ENCODE assay signal across 25 cellular contexts in the genomic region with DNA sequence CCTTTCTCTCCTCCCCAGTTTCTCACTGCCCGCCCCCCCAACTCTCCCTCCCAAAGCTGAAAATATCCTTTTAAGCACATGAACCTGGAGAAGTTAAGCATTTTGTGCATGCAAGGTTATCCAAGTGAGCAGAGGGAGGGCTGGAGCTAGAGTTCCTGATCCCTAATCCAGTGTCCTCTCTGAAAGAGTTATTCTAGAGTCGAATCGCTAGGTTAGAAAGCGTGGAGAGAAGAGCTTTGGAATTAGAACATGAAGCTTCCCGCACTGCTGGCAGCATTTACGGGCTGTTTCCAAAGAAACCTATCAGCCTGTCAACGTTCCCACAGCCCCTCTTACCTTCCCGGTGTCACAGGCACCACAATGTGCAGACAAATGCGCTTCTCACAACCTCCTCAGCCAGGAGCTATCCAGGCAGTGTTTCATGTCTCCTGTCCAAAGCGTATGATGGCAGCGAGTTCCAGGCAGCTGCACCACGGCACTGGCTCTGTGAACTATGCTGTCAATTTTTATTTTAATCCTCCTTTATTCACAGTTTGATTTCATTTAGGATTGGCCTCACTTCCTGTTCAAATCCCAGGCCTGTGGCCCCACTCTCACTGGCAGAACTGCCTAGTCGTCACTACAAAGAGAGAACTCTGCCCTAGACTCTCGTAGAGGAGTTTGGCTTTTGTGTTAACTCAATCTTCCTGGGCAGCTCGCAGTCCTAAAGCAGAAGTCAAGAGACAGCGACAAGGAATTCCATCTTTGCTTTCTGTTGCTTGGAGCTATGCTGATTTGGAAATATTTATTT.
DNase-seq lines count a peak whose midpoint lies in the region; ATAC-seq, FAIRE-seq and TF ChIP-seq lines count a peak whose summit lies in the region.
"Had no signal": no experiment of that assay in that cellular context is flagged by ENCODE, and none has a peak within 500 bp of the region (broad histone marks: within the 10 kb centered on the region; RNA-seq: fewer than 3 reads in every experiment).

No MANE protein-coding gene starts in this region.

- no peak overlapping the region for H3K4me3 Mint-ChIP-seq in H9
- H3K4me3 Mint-ChIP-seq: activated CD4-positive, alpha-beta T cell treated with anti-CD3 and anti-CD28 coated beads, Interleukin-2, amount 10 ng/mL, durations not matched to agents 7 days and 5 days; activated CD8-positive, alpha-beta memory T cell treated with anti-CD3 and anti-CD28 coated beads, Interleukin-2, amount 10 ng/mL, durations not matched to agents 7 days and 5 days; activated naive CD4-positive, alpha-beta T cell treated with anti-CD3 and anti-CD28 coated beads, Interleukin-2, amount 50 U/mL, for 24 hours; activated T-cell treated with anti-CD3 and anti-CD28 coated beads, Interleukin-2, amount 50 U/mL, for 72 hours; dendritic cell treated with granulocyte-macrophage colony-stimulating factor and Interleukin-4, amounts not matched to agents 40 ng/mL and 50 ng/mL, for 4 days; naive thymus-derived CD4-positive, alpha-beta T cell; T-helper 2 cell treated with Interferon-gamma antibody and Interleukin-4, amounts not matched to agents 5 μg/mL and 100 μg/mL, for 36 hours had no signal

- no peak for ATAC-seq in HG02840 (IDR thresholded peaks at IDR 0.05; ENCODE audit: low FRiP score, unreplicated experiment)
- ATAC-seq: activated CD8-positive, alpha-beta memory T cell treated with anti-CD3 and anti-CD28 coated beads, Interleukin-2, amount 10 ng/mL, durations not matched to agents 7 days and 5 days; activated T-cell treated with anti-CD3 and anti-CD28 coated beads, Interleukin-2, amount 50 U/mL, for 72 hours; naive thymus-derived CD4-positive, alpha-beta T cell had no signal

- no peak for TF ChIP-seq EP300 in transverse colon (IDR thresholded peaks at IDR 0.05; ENCODE audit: low read depth)
- no peak for TF ChIP-seq EP300 in ovary (IDR thresholded peaks at IDR 0.05)

- no peak overlapping the region for H2BK120ac ChIP-seq in H9 (ENCODE audit: low read depth, low read length, poor library complexity, severe bottlenecking)

- H4K8ac ChIP-seq in H9 (replicated peaks; ENCODE audit: insufficient read length, low read depth, low read length) = no peak overlapping the region

- H3K4me2 ChIP-seq in H9 (ENCODE audit: insufficient read depth, insufficient read length, low read length) = no peak overlapping the region
- H3K4me2 ChIP-seq: smooth muscle cell had no signal

- no peak overlapping the region for H4K91ac ChIP-seq in H9 (ENCODE audit: insufficient read length, low read depth, low read length)

- intact Hi-C loops in posterior vena cava (cut with DNase I) (no loop called here), transverse colon (cut with DNase I; ENCODE audit: low total_unique reads) (no loop called here), ovary (cut with DNase I) (no loop called here)

- H2BK20ac ChIP-seq in H9 (ENCODE audit: low read depth, low read length, poor library complexity, severe bottlenecking) = no peak overlapping the region

- H3K9me3 Mint-ChIP-seq in H9 = peaks cover 0 to 8% of the 10 kb centered on the region in 2 experiments; a peak in 3 of 5 replicates
- H3K9me3 Mint-ChIP-seq: T-helper 2 cell treated with Interferon-gamma antibody and Interleukin-4, amounts not matched to agents 5 μg/mL and 100 μg/mL, for 36 hours had no signal

- H3K36me3 ChIP-seq in bronchial epithelial cell (ENCODE audit: control insufficient read depth, insufficient read depth, low read length) (no peaks in the 10 kb centered on the region), transverse colon (no peaks in the 10 kb centered on the region), ovary (no peaks in the 10 kb centered on the region)

- DNase-seq in H9 (no peak), bronchial epithelial cell (ENCODE audit: low read depth) (no peak), left kidney (ENCODE audit: low read depth, low spot score) (peak; percentile 55), posterior vena cava (ENCODE audit: low spot score) (peak; percentile 48), LoVo (ENCODE audit: low spot score) (no peak), transverse colon (no peak), ovary (no peak)
- DNase-seq: activated CD4-positive, alpha-beta T cell treated with anti-CD3 and anti-CD28 coated beads, Interleukin-2, amount 10 ng/mL, durations not matched to agents 7 days and 5 days; activated CD8-positive, alpha-beta memory T cell treated with anti-CD3 and anti-CD28 coated beads, Interleukin-2, amount 10 ng/mL, durations not matched to agents 7 days and 5 days; activated T-cell treated with anti-CD3 and anti-CD28 coated beads, Interleukin-2, amount 50 U/mL, for 72 hours; central memory CD4-positive, alpha-beta T cell; GF-D8; GOT3; mammary epithelial cell; naive thymus-derived CD4-positive, alpha-beta T cell; NCI-H1048; NCI-H1694 treated with DMSO at 0.1 percent for 48 hours; NCI-H526 treated with DMSO at 0.1 percent for 48 hours; stimulated activated CD4-positive, alpha-beta T cell treated with anti-CD3 and anti-CD28 coated beads, Interleukin-2, amount 100 ng/mL, for 24 hours; substantia nigra had no signal

- H3K56ac ChIP-seq in H9 (ENCODE audit: insufficient read length, low read depth, low read length) = no peak overlapping the region

- no peaks in the 10 kb centered on the region for H3K79me2 ChIP-seq in H9 (ENCODE audit: insufficient read depth, low read length)

- H4K5ac ChIP-seq in H9 (ENCODE audit: insufficient read length, low read depth, low read length) = no peak overlapping the region

- no CpG with 5 or more reads among the region's 16 CpGs for WGBS in H9 (ENCODE audit: extremely low coverage, insufficient read length, low lambda C conversion rate)
- WGBS in transverse colon (ENCODE audit: low coverage in 1 of 2), 2 donors = 77 to 82% methylated on average over 13 to 16 of the region's 16 CpGs
- 61 to 69% (median 68%) methylated on average over 16 of the region's 16 CpGs for WGBS in ovary, 3 donors

- no peak overlapping the region for H2BK12ac ChIP-seq in H9 (ENCODE audit: insufficient read length, low read depth, low read length)

- H3K9me3 ChIP-seq in H9 (ENCODE audit: control insufficient read depth, low read depth, low read length) (no peaks in the 10 kb centered on the region), transverse colon (no peaks in the 10 kb centered on the region), ovary (no peaks in the 10 kb centered on the region)

- no peaks in the 10 kb centered on the region for H3K27me3 ChIP-seq in H9 (ENCODE audit: insufficient read depth, low read length)
- H3K27me3 ChIP-seq in bronchial epithelial cell (ENCODE audit: control insufficient read depth, insufficient read depth, low read length) = no peaks in the 10 kb centered on the region
- H3K27me3 ChIP-seq in transverse colon = no peaks in the 10 kb centered on the region
- H3K27me3 ChIP-seq in ovary = no peaks in the 10 kb centered on the region

- peaks cover 0 to 11% (median 2%) of the 10 kb centered on the region in 3 experiments; a peak in 3 of 7 replicates for H3K36me3 Mint-ChIP-seq in H9 (ENCODE audit: insufficient read depth in 1 of 3, low read depth in 3 of 3)
- H3K36me3 Mint-ChIP-seq: activated CD8-positive, alpha-beta memory T cell treated with anti-CD3 and anti-CD28 coated beads, Interleukin-2, amount 10 ng/mL, durations not matched to agents 7 days and 5 days; activated naive CD4-positive, alpha-beta T cell treated with anti-CD3 and anti-CD28 coated beads, Interleukin-2, amount 50 U/mL, for 24 hours; naive thymus-derived CD4-positive, alpha-beta T cell had no signal

- H3K23ac ChIP-seq in H9 (ENCODE audit: insufficient read length, low read depth, low read length) = no peak overlapping the region

- in situ Hi-C loops in transverse colon (cut with MboI; ENCODE audit: low pct_ligation_motif_present in 1 of 4, low pct_unique_long_range_greater_than_20kb in 1 of 4, low sequenced_read_pairs in 3 of 4) = no loop called here

- H3K27me3 Mint-ChIP-seq in H9 (ENCODE audit: low read depth) = no peaks in the 10 kb centered on the region
- H3K27me3 Mint-ChIP-seq: activated CD4-positive, alpha-beta T cell treated with anti-CD3 and anti-CD28 coated beads, Interleukin-2, amount 10 ng/mL, durations not matched to agents 7 days and 5 days; activated CD8-positive, alpha-beta memory T cell treated with anti-CD3 and anti-CD28 coated beads, Interleukin-2, amount 10 ng/mL, durations not matched to agents 7 days and 5 days; activated naive CD4-positive, alpha-beta T cell treated with anti-CD3 and anti-CD28 coated beads, Interleukin-2, amount 50 U/mL, for 24 hours; dendritic cell treated with granulocyte-macrophage colony-stimulating factor and Interleukin-4, amounts not matched to agents 40 ng/mL and 50 ng/mL, for 4 days had no signal

- no peak overlapping the region for H3K18ac ChIP-seq in H9 (ENCODE audit: insufficient read length, low read depth, low read length)

- peaks cover 22 to 25% of the 10 kb centered on the region in 2 experiments for H3K4me1 Mint-ChIP-seq in H9
- H3K4me1 Mint-ChIP-seq: activated CD4-positive, alpha-beta T cell treated with anti-CD3 and anti-CD28 coated beads, Interleukin-2, amount 10 ng/mL, durations not matched to agents 7 days and 5 days; activated naive CD4-positive, alpha-beta T cell treated with anti-CD3 and anti-CD28 coated beads, Interleukin-2, amount 50 U/mL, for 24 hours; naive thymus-derived CD4-positive, alpha-beta T cell had no signal

- H2AFZ ChIP-seq in H9 (ENCODE audit: low read length) = no peak overlapping the region

- H3K4me1 ChIP-seq in H9 (ENCODE audit: insufficient read depth, low read length) (no peaks in the 10 kb centered on the region), transverse colon (no peaks in the 10 kb centered on the region), ovary (ENCODE audit: insufficient read depth) (peaks cover 2% of the 10 kb centered on the region)

- H3K9ac ChIP-seq in H9 (ENCODE audit: extremely low read depth, insufficient read length, low read length) = no peak overlapping the region

- H3K23me2 ChIP-seq in H9 (ENCODE audit: insufficient read length, low read depth, low read length, poor library complexity, severe bottlenecking) = no peaks in the 10 kb centered on the region

- H3K27ac ChIP-seq in H9 (ENCODE audit: insufficient read length, low read depth, low read length) (no peak overlapping the region), transverse colon (no peak overlapping the region), ovary (no peak overlapping the region)

- no peak overlapping the region for H3K14ac ChIP-seq in H9 (ENCODE audit: insufficient read depth, low read length)

- no peak overlapping the region for H3K4me3 ChIP-seq in bronchial epithelial cell (ENCODE audit: low read depth, low read length)
- H3K4me3 ChIP-seq in transverse colon = no peak overlapping the region
- H3K4me3 ChIP-seq in ovary = no peak overlapping the region
- H3K4me3 ChIP-seq: smooth muscle cell had no signal

- no peak overlapping the region for H3K4ac ChIP-seq in H9 (ENCODE audit: low read depth, low read length)

- FAIRE-seq in bronchial epithelial cell (lab: Jason Lieb, UNC) = peak; percentile 43

- TF ChIP-seq CTCF in H9 (conservative IDR thresholded peaks at IDR 0.05) = no peak
- no peak for TF ChIP-seq CTCF in bronchial epithelial cell (IDR thresholded peaks at IDR 0.05; ENCODE audit: insufficient read depth, low read length, severe bottlenecking)
- TF ChIP-seq CTCF in transverse colon (IDR thresholded peaks at IDR 0.05) = no peak
- no peak for TF ChIP-seq CTCF in ovary (IDR thresholded peaks at IDR 0.05)

- H4K20me1 ChIP-seq in H9 (ENCODE audit: control insufficient read depth, insufficient read depth, insufficient read length) = no peaks in the 10 kb centered on the region

- no peak overlapping the region for H2AK5ac ChIP-seq in H9 (ENCODE audit: insufficient read length, low read length)

- no peak overlapping the region for H2BK5ac ChIP-seq in H9 (ENCODE audit: insufficient read length, low read length)

- no peak overlapping the region for H2BK15ac ChIP-seq in H9 (ENCODE audit: low read depth, low read length)

- H3K27ac Mint-ChIP-seq in H9 = peak overlapping the region in 2 of 3 experiments; percentile 16 to 79; a peak in 3 of 7 replicates
- H3K27ac Mint-ChIP-seq: activated CD4-positive, alpha-beta T cell treated with anti-CD3 and anti-CD28 coated beads, Interleukin-2, amount 10 ng/mL, durations not matched to agents 7 days and 5 days; activated CD8-positive, alpha-beta memory T cell treated with anti-CD3 and anti-CD28 coated beads, Interleukin-2, amount 10 ng/mL, durations not matched to agents 7 days and 5 days; activated naive CD4-positive, alpha-beta T cell treated with anti-CD3 and anti-CD28 coated beads, Interleukin-2, amount 50 U/mL, for 24 hours; activated T-cell treated with anti-CD3 and anti-CD28 coated beads, Interleukin-2, amount 50 U/mL, for 72 hours; dendritic cell treated with granulocyte-macrophage colony-stimulating factor and Interleukin-4, amounts not matched to agents 40 ng/mL and 50 ng/mL, for 4 days; naive thymus-derived CD4-positive, alpha-beta T cell; T-helper 2 cell treated with Interferon-gamma antibody and Interleukin-4, amounts not matched to agents 5 μg/mL and 100 μg/mL, for 36 hours had no signal

- no peak for TF ChIP-seq POLR2A in transverse colon (IDR thresholded peaks at IDR 0.05)
- no peak for TF ChIP-seq POLR2A in ovary (IDR thresholded peaks at IDR 0.05)

- no peaks in the 10 kb centered on the region for H3K79me1 ChIP-seq in H9 (ENCODE audit: insufficient read depth, low read depth, low read length, poor library complexity, severe bottlenecking)

- no peak overlapping the region for H3T11ph ChIP-seq in H9 (ENCODE audit: low read length)

Comparison
In these comparisons a context has a peak if more than half of its experiments do, and no peak if none do; other contexts are left out.
1. DNase-seq: peak in left kidney (single experiment) and posterior vena cava (single experiment); none in H9 (single experiment), bronchial epithelial cell (single experiment), LoVo (single experiment), transverse colon (single experiment) and ovary (0 of 5).